8 cellular contexts compared by ENCODE assay signal in the genomic region with DNA sequence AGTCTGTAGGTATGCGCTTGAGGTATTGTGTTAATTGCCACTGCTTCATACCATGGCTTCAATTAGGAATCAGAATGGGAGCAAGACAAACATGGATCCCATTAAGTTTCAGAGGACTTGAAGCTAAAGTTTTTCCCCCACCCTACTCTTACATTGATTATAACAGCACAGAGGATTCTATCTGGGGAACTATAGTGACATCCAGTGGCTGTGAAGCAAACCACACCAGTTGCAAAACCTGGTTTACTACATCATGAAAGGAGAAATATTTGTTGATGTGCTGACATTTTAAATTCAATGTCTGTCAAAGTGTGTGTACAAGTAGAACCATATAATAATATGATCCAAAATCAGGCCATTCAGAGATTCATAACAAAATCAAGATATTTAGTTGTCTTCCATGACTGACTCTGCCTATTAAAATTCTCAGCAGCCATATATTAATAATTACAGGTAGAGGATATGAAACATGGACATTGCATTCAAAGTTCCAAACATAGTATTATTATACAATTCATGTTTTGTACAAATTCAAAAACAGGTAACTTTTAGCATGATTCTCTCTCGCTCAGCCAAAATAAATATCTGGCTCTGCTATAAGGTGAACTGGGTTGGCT.
DNase-seq lines count a peak whose midpoint lies in the region; ATAC-seq and TF ChIP-seq lines count a peak whose summit lies in the region.

No MANE protein-coding gene starts in this region.

- H3K4me3 Mint-ChIP-seq in activated naive CD8-positive, alpha-beta T cell treated with anti-CD3 and anti-CD28 coated beads for 36 hours: no peak overlapping the region

- no peaks in the 10 kb centered on the region for H3K4me1 Mint-ChIP-seq in activated naive CD8-positive, alpha-beta T cell treated with anti-CD3 and anti-CD28 coated beads for 36 hours

- H3K27ac Mint-ChIP-seq in activated naive CD8-positive, alpha-beta T cell treated with anti-CD3 and anti-CD28 coated beads for 36 hours: no peak overlapping the region

- peak; percentile 69 for ATAC-seq in HG02798 (IDR thresholded peaks at IDR 0.05; ENCODE audit: poor library complexity, unreplicated experiment)

- DNase-seq in NCI-H1930 (lab: John Stamatoyannopoulos, UW) (peak; percentile 5 to 20), ascending aorta (ENCODE audit: low spot score in 2 of 2) (no peak), iPS DF 19.7 (ENCODE audit: low read depth, low spot score) (peak; percentile 9), SHP77 treated with DMSO at 0.1 percent for 48 hours (lab: John Stamatoyannopoulos, UW) (no peak)
- DNase-seq in activated naive CD8-positive, alpha-beta T cell treated with anti-CD3 and anti-CD28 coated beads for 36 hours: no peak
- no peak for DNase-seq in activated CD4-positive, alpha-beta T cell treated with anti-CD3 and anti-CD28 coated beads for 48 hours

- H3K36me3 ChIP-seq in ascending aorta: no peaks in the 10 kb centered on the region

- H3K36me3 Mint-ChIP-seq in activated naive CD8-positive, alpha-beta T cell treated with anti-CD3 and anti-CD28 coated beads for 36 hours: no peaks in the 10 kb centered on the region

- H3K27ac ChIP-seq in ascending aorta: no peak overlapping the region

- H3K27me3 Mint-ChIP-seq in activated naive CD8-positive, alpha-beta T cell treated with anti-CD3 and anti-CD28 coated beads for 36 hours: no peaks in the 10 kb centered on the region

- H3K9me3 Mint-ChIP-seq in activated naive CD8-positive, alpha-beta T cell treated with anti-CD3 and anti-CD28 coated beads for 36 hours: peaks cover 1% of the 10 kb centered on the region

- H3K4me1 ChIP-seq in ascending aorta: no peaks in the 10 kb centered on the region

- TF ChIP-seq CTCF in GM12874 (IDR thresholded peaks at IDR 0.05; ENCODE audit: insufficient read depth, low read depth, low read length) (peak; percentile 52), ascending aorta (IDR thresholded peaks at IDR 0.05) (peak in 2 of 3 experiments; percentile 20 to 43)

- H3K9me3 ChIP-seq in ascending aorta: no peaks in the 10 kb centered on the region

- no peak overlapping the region for H3K4me3 ChIP-seq in ascending aorta

- H3K27me3 ChIP-seq in ascending aorta: no peaks in the 10 kb centered on the region

- intact Hi-C loops in ascending aorta (cut with DNase I): no loop called here

Comparison
In these comparisons a context has a peak if more than half of its experiments do, and no peak if none do; other contexts are left out.
1. DNase-seq: peak in NCI-H1930 (2 of 2) and iPS DF 19.7 (single experiment); none in ascending aorta (0 of 2), activated naive CD8-positive, alpha-beta T cell treated with anti-CD3 and anti-CD28 coated beads for 36 hours (single experiment), activated CD4-positive, alpha-beta T cell treated with anti-CD3 and anti-CD28 coated beads for 48 hours (single experiment) and SHP77 treated with DMSO at 0.1 percent for 48 hours (single experiment).